Comparison of ENCODE assay signal across 25 cellular contexts in the genomic region with DNA sequence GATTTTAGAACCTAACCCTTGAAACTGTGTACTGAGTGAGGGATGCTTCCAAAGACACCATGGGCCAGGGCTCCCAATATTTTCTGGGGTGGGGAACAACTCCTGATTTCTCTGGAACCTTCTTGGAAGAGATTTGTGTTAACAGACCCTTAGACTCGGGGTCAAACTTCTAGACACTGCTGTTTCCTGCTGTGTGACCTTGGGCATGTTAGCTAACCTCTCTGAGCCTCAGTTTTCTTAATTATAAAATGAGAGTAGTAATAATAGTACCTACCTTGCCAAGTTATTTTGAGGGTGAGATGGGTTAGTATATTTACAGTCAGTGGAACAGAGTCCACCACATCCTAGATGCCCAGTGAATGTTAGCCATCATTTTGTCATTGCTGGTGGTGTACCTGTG.
"Had no signal": no experiment of that assay in that cellular context is flagged by ENCODE, and none has a peak within 500 bp of the region (broad histone marks: within the 10 kb centered on the region; RNA-seq: fewer than 3 reads in every experiment).

No MANE protein-coding gene starts in this region.

- ATAC-seq: PC-3 had no signal

- H3K4me1 ChIP-seq: breast epithelium had no signal

- H3K9me3 Mint-ChIP-seq: activated B cell treated with CpG ODN at 0.5 μM for 24 hours; activated CD4-positive, alpha-beta memory T cell treated with anti-CD3 and anti-CD28 coated beads, Interleukin-2, amount 10 ng/mL, durations not matched to agents 7 days and 5 days; activated naive CD4-positive, alpha-beta T cell treated with anti-CD3 and anti-CD28 coated beads, Interleukin-2, amount 10 ng/mL, durations not matched to agents 7 days and 5 days; activated T-helper 2 cell treated with anti-CD3 and anti-CD28 coated beads, Interferon-gamma antibody, Interleukin-2, Interleukin-4, amounts not matched to agents 10 μg/mL and 5 μg/mL and 100 μg/mL, durations not matched to agents 14 hours and 24 hours and 36 hours; T-helper 1 cell treated with Interleukin-12 subunit alpha and Interleukin-12 subunit beta and Interleukin-4 antibody, amounts not matched to agents 30 μg/mL and 1 μg/mL, for 36 hours had no signal

- H3K4me1 Mint-ChIP-seq: activated B cell treated with CpG ODN at 0.5 μM for 24 hours; activated CD4-positive, alpha-beta memory T cell treated with anti-CD3 and anti-CD28 coated beads, Interleukin-2, amount 10 ng/mL, durations not matched to agents 7 days and 5 days; activated naive CD4-positive, alpha-beta T cell treated with anti-CD3 and anti-CD28 coated beads, Interleukin-2, amount 10 ng/mL, durations not matched to agents 7 days and 5 days had no signal

- H3K27me3 ChIP-seq: breast epithelium had no signal

- H3K36me3 ChIP-seq: breast epithelium had no signal

- DNase-seq: activated B cell treated with CpG ODN at 0.5 μM for 24 hours; activated CD4-positive, alpha-beta memory T cell treated with anti-CD3 and anti-CD28 coated beads, Interleukin-2, amount 10 ng/mL, durations not matched to agents 7 days and 5 days; activated CD4-positive, alpha-beta T cell treated with anti-CD3 and anti-CD28 coated beads for 1 hour; activated CD4-positive, alpha-beta T cell treated with anti-CD3 and anti-CD28 coated beads, Interleukin-2, amount 50 U/mL, for 1 hour; activated CD8-positive, alpha-beta memory T cell treated with anti-CD3 and anti-CD28 coated beads, Interleukin-2, amount 50 U/mL, for 4 hours; activated gamma-delta T cell treated with Interleukin-2 at 50 U/mL for 16 hours; activated T-cell treated with anti-CD3 and anti-CD28 coated beads, Interleukin-2, amount 50 U/mL, for 48 hours; aorta; caudate nucleus; Karpas-422; MM.1S; NCI-H1105; NCI-H1436; NCI-H1694 treated with DMSO at 0.1 percent for 48 hours; NCI-H2029 treated with DMSO at 0.1 percent for 48 hours; NCI-H345; NCI-H510A; NCI-H526 treated with DMSO at 0.1 percent for 48 hours; PC-3; SHP77 treated with DMSO at 0.1 percent for 48 hours; T-helper 9 cell had no signal

- H3K27ac Mint-ChIP-seq: activated B cell treated with CpG ODN at 0.5 μM for 24 hours; activated CD4-positive, alpha-beta memory T cell treated with anti-CD3 and anti-CD28 coated beads, Interleukin-2, amount 10 ng/mL, durations not matched to agents 7 days and 5 days; activated naive CD4-positive, alpha-beta T cell treated with anti-CD3 and anti-CD28 coated beads, Interleukin-2, amount 10 ng/mL, durations not matched to agents 7 days and 5 days; activated T-helper 2 cell treated with anti-CD3 and anti-CD28 coated beads, Interferon-gamma antibody, Interleukin-2, Interleukin-4, amounts not matched to agents 10 μg/mL and 5 μg/mL and 100 μg/mL, durations not matched to agents 14 hours and 24 hours and 36 hours; T-helper 1 cell treated with Interleukin-12 subunit alpha and Interleukin-12 subunit beta and Interleukin-4 antibody, amounts not matched to agents 30 μg/mL and 1 μg/mL, for 36 hours had no signal

- H3K27me3 Mint-ChIP-seq: activated B cell treated with CpG ODN at 0.5 μM for 24 hours; activated CD4-positive, alpha-beta memory T cell treated with anti-CD3 and anti-CD28 coated beads, Interleukin-2, amount 10 ng/mL, durations not matched to agents 7 days and 5 days; activated naive CD4-positive, alpha-beta T cell treated with anti-CD3 and anti-CD28 coated beads, Interleukin-2, amount 10 ng/mL, durations not matched to agents 7 days and 5 days had no signal

- H3K4me3 Mint-ChIP-seq: activated B cell treated with CpG ODN at 0.5 μM for 24 hours; activated CD4-positive, alpha-beta memory T cell treated with anti-CD3 and anti-CD28 coated beads, Interleukin-2, amount 10 ng/mL, durations not matched to agents 7 days and 5 days; activated naive CD4-positive, alpha-beta T cell treated with anti-CD3 and anti-CD28 coated beads, Interleukin-2, amount 10 ng/mL, durations not matched to agents 7 days and 5 days; T-helper 1 cell treated with Interleukin-12 subunit alpha and Interleukin-12 subunit beta and Interleukin-4 antibody, amounts not matched to agents 30 μg/mL and 1 μg/mL, for 36 hours had no signal

- H3K27ac ChIP-seq: breast epithelium had no signal

- H3K9me3 ChIP-seq: breast epithelium had no signal
